In the genomic region with DNA sequence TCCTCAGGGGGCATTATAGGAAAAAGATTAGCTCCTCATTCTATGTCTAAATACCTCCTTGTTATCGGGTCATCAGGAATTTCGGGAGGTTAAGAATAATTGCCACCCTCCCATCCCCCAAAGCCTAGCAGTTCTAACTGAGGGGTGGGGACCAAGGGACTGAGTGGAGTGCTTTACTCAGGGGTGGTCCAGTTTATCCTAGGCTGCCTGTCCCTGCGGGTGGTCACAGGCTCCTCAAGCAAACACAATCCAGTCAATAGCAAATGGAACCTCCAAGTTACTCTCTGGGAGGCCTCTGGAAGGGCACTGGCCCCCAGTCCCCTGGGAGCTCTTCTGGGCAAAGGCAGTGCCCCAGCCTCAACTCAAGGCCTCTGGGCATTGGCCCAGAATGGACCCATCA, we compare ENCODE assay signal across 19 cellular contexts. TPM values are rescaled to one million over a fixed set of nuclear protein-coding genes. Genes with fewer than 3 reads are reported as not detected.
"Had no signal": no experiment of that assay in that cellular context is flagged by ENCODE, and none has a peak within 500 bp of the region (broad histone marks: within the 10 kb centered on the region; RNA-seq: fewer than 3 reads in every experiment).

No MANE protein-coding gene starts in this region.

- ATAC-seq: activated CD8-positive, alpha-beta T cell treated with anti-CD3 and anti-CD28 coated beads for 36 hours; body of pancreas; left colon had no signal

- H3K4me3 Mint-ChIP-seq: activated B cell treated with CpG ODN at 0.5 μM for 24 hours; activated CD8-positive, alpha-beta T cell treated with anti-CD3 and anti-CD28 coated beads for 36 hours; activated naive CD4-positive, alpha-beta T cell treated with anti-CD3 and anti-CD28 coated beads for 36 hours had no signal

- H3K4me1 ChIP-seq: body of pancreas had no signal

- H3K27me3 ChIP-seq: body of pancreas, tibial artery, vagina had no signal

- H3K4me3 ChIP-seq: body of pancreas, dorsolateral prefrontal cortex, lung, tibial artery, vagina had no signal

- H3K9me3 ChIP-seq: body of pancreas, tibial artery, vagina had no signal

- DNase-seq: activated B cell treated with CpG ODN at 0.5 μM for 24 hours; activated CD4-positive, alpha-beta T cell treated with anti-CD3 and anti-CD28 coated beads for 4 hours; activated CD8-positive, alpha-beta T cell treated with anti-CD3 and anti-CD28 coated beads for 36 hours; activated naive CD4-positive, alpha-beta T cell treated with anti-CD3 and anti-CD28 coated beads for 36 hours; activated T-cell treated with anti-CD3 and anti-CD28 coated beads, Interleukin-2, amount 50 U/mL, for 1 hour; body of pancreas; dorsolateral prefrontal cortex; left colon; stimulated activated CD4-positive, alpha-beta T cell treated with anti-CD3 and anti-CD28 coated beads, Interleukin-12 subunit alpha, Interleukin-12 subunit beta, amount 100 ng/mL, for 4 hours; stimulated activated CD4-positive, alpha-beta T cell treated with anti-CD3 and anti-CD28 coated beads, Interleukin-1b, Interleukin-23, amount 100 ng/mL, for 48 hours; stimulated activated CD8-positive, alpha-beta memory T cell treated with anti-CD3 and anti-CD28 coated beads, Interleukin-4, amount 100 ng/mL, for 48 hours; stimulated activated naive CD4-positive, alpha-beta T cell treated with Interleukin-2 at 50 U/mL for 16 hours; substantia nigra; tibial artery had no signal

- H3K9me3 Mint-ChIP-seq: activated B cell treated with CpG ODN at 0.5 μM for 24 hours; activated CD8-positive, alpha-beta T cell treated with anti-CD3 and anti-CD28 coated beads for 36 hours; activated naive CD4-positive, alpha-beta T cell treated with anti-CD3 and anti-CD28 coated beads for 36 hours; activated T-helper 2 cell treated with anti-CD3 and anti-CD28 coated beads, Interferon-gamma antibody, Interleukin-2, Interleukin-4, amounts not matched to agents 10 μg/mL and 5 μg/mL and 100 μg/mL, durations not matched to agents 14 hours and 24 hours and 36 hours had no signal

- H3K36me3 ChIP-seq: tibial artery, vagina had no signal

- H3K27ac ChIP-seq: body of pancreas, dorsolateral prefrontal cortex, tibial artery, vagina had no signal

- H3K27me3 Mint-ChIP-seq: activated B cell treated with CpG ODN at 0.5 μM for 24 hours; activated CD8-positive, alpha-beta T cell treated with anti-CD3 and anti-CD28 coated beads for 36 hours; progenitor cell of endocrine pancreas had no signal

- H3K27ac Mint-ChIP-seq: activated B cell treated with CpG ODN at 0.5 μM for 24 hours; activated CD8-positive, alpha-beta T cell treated with anti-CD3 and anti-CD28 coated beads for 36 hours; activated naive CD4-positive, alpha-beta T cell treated with anti-CD3 and anti-CD28 coated beads for 36 hours; activated T-helper 2 cell treated with anti-CD3 and anti-CD28 coated beads, Interferon-gamma antibody, Interleukin-2, Interleukin-4, amounts not matched to agents 10 μg/mL and 5 μg/mL and 100 μg/mL, durations not matched to agents 14 hours and 24 hours and 36 hours; progenitor cell of endocrine pancreas had no signal

RNA-seq across cellular contexts. Expression of a gene that starts 6.7 kb away (rescaled TPM):
- polyA plus RNA-seq: neural cell had no signal
